7 cellular contexts compared by ENCODE assay signal in genomic region chr9:2018764-2019548, GRCh38. TPM values are rescaled to one million over a fixed set of nuclear protein-coding genes. Genes with fewer than 3 reads are reported as not detected.
DNase-seq lines count a peak whose midpoint lies in the region; ATAC-seq and TF ChIP-seq lines count a peak whose summit lies in the region.

No MANE protein-coding gene starts in this region.

- ATAC-seq in activated B cell treated with CpG ODN at 0.5 μM for 24 hours (ENCODE audit: low read depth) (no peak), GM21390 (IDR thresholded peaks at IDR 0.05; ENCODE audit: unreplicated experiment) (no peak)
- no peak for ATAC-seq in stimulated activated memory B cell treated with anti-CD40 and anti-IgM and Interleukin-4, amounts not matched to agents 10 μg/mL and 1 μg/mL and 100 μg/mL, for 72 hours

- H3K4me1 ChIP-seq in HUES64 (ENCODE audit: insufficient read depth, low read length) = peaks cover 38% of the 10 kb centered on the region

- H3K27me3 ChIP-seq in HUES64 (ENCODE audit: insufficient read depth, low read length) = peaks cover 92% of the 10 kb centered on the region

- DNase-seq in activated B cell treated with CpG ODN at 0.5 μM for 24 hours = no peak
- no peak for DNase-seq in foreskin fibroblast
- DNase-seq in activated gamma-delta T cell treated with Interleukin-2 at 50 U/mL for 16 hours = no peak
- DNase-seq in activated CD8-positive, alpha-beta memory T cell treated with anti-CD3 and anti-CD28 coated beads, Interleukin-2, amount 50 U/mL, for 48 hours = no peak

- peaks cover 25% of the 10 kb centered on the region for H3K36me3 Mint-ChIP-seq in activated B cell treated with CpG ODN at 0.5 μM for 24 hours (ENCODE audit: low read depth)
- peaks cover 6% of the 10 kb centered on the region for H3K36me3 Mint-ChIP-seq in stimulated activated memory B cell treated with anti-CD40 and anti-IgM and Interleukin-4, amounts not matched to agents 10 μg/mL and 1 μg/mL and 100 μg/mL, for 72 hours

- H3K27ac Mint-ChIP-seq in activated B cell treated with CpG ODN at 0.5 μM for 24 hours = peak overlapping the region; percentile 98
- H3K27ac Mint-ChIP-seq in stimulated activated memory B cell treated with anti-CD40 and anti-IgM and Interleukin-4, amounts not matched to agents 10 μg/mL and 1 μg/mL and 100 μg/mL, for 72 hours = peak overlapping the region; percentile 94

- no peak overlapping the region for H3K9ac ChIP-seq in HUES64 (ENCODE audit: low read depth, low read length)

- intact Hi-C loops in activated B cell treated with CpG ODN at 0.5 μM for 24 hours (cut with micrococcal nuclease) = loop anchor here (1.0 to 10.0 kb wide), 4 partner anchors 7 to 1283 kb away; no protein-coding TSS in a partner anchor

- no peaks in the 10 kb centered on the region for H3K36me3 ChIP-seq in HUES64 (ENCODE audit: insufficient read depth, low read length)

- H3K4me3 ChIP-seq in HUES64 (ENCODE audit: low read length) (peak overlapping the region; percentile 79), foreskin fibroblast (ENCODE audit: low read depth in 1 of 2, low read length in 2 of 2) (peak overlapping the region; percentile 85 to 88)

- CTCF ChIA-PET in activated B cell treated with CpG ODN at 0.5 μM for 24 hours (lab: Charles Lee) = no interaction called here

- H3K4me1 Mint-ChIP-seq in activated B cell treated with CpG ODN at 0.5 μM for 24 hours = peaks cover 55% of the 10 kb centered on the region
- peaks cover 56% of the 10 kb centered on the region for H3K4me1 Mint-ChIP-seq in stimulated activated memory B cell treated with anti-CD40 and anti-IgM and Interleukin-4, amounts not matched to agents 10 μg/mL and 1 μg/mL and 100 μg/mL, for 72 hours

- H3K27me3 Mint-ChIP-seq in activated B cell treated with CpG ODN at 0.5 μM for 24 hours = no peaks in the 10 kb centered on the region
- no peaks in the 10 kb centered on the region for H3K27me3 Mint-ChIP-seq in stimulated activated memory B cell treated with anti-CD40 and anti-IgM and Interleukin-4, amounts not matched to agents 10 μg/mL and 1 μg/mL and 100 μg/mL, for 72 hours

- POLR2A ChIA-PET in activated B cell treated with CpG ODN at 0.5 μM for 24 hours (lab: Charles Lee) = interaction anchor here (1.9 to 5.1 kb wide), 4 partner anchors 24 to 1508 kb away, joined by 6 to 70 read pairs (median 31); no protein-coding TSS in a partner anchor

- no peaks in the 10 kb centered on the region for H3K9me3 Mint-ChIP-seq in activated B cell treated with CpG ODN at 0.5 μM for 24 hours
- no peaks in the 10 kb centered on the region for H3K9me3 Mint-ChIP-seq in stimulated activated memory B cell treated with anti-CD40 and anti-IgM and Interleukin-4, amounts not matched to agents 10 μg/mL and 1 μg/mL and 100 μg/mL, for 72 hours

- peak overlapping the region; percentile 4; the same call in 1 of the 2 replicates for H3K27ac ChIP-seq in HUES64 (ENCODE audit: low read depth, low read length)

- H3K4me3 Mint-ChIP-seq in activated B cell treated with CpG ODN at 0.5 μM for 24 hours = peak overlapping the region; percentile 99
- H3K4me3 Mint-ChIP-seq in stimulated activated memory B cell treated with anti-CD40 and anti-IgM and Interleukin-4, amounts not matched to agents 10 μg/mL and 1 μg/mL and 100 μg/mL, for 72 hours = peak overlapping the region; percentile 99

- WGBS in HUES64 = 9% methylated on average over 6 of the region's 6 CpGs

- no peak for TF ChIP-seq CTCF in activated B cell treated with CpG ODN at 0.5 μM for 24 hours (IDR thresholded peaks at IDR 0.05)
- no peak for TF ChIP-seq CTCF in foreskin fibroblast (IDR thresholded peaks at IDR 0.05; ENCODE audit: low read depth, low read length)

- no peaks in the 10 kb centered on the region for H3K9me3 ChIP-seq in HUES64 (ENCODE audit: insufficient read depth, low read depth, low read length)

RNA-seq across cellular contexts. Expression of gene SMARCA2, which starts 3.8 kb away (rescaled TPM):
- 7.6 TPM for polyA plus RNA-seq in HUES64 (2013, experiment 1 of 2)
- polyA plus RNA-seq in HUES64 (2013, experiment 2 of 2) = 6.1 TPM
- total RNA-seq in activated B cell treated with CpG ODN at 0.5 μM for 24 hours = 235 and 238 TPM in 2 replicates
